Comparison of ENCODE assay signal across 8 cellular contexts in the genomic region with DNA sequence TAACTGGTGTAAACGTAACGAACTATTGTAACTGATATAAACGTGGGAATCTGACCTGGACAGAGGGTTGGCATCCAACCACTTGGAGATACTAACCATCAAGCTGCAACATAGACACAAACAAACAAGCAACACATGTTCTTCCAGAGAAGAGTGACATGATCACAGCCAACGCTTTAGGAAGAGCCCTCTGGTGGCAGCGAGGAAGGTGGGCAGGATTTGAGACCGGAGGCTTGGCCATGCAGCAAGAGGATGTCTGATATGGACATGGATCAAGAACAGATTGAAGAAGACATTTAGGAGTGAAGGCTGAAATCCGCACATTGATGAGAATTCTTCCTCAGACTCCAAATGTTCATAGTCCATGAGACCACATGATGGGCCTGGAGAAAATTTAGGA. TPM values are rescaled to one million over a fixed set of nuclear protein-coding genes. Genes with fewer than 3 reads are reported as not detected.
DNase-seq lines count a peak whose midpoint lies in the region; ATAC-seq, FAIRE-seq and TF ChIP-seq lines count a peak whose summit lies in the region.

No MANE protein-coding gene starts in this region.

- H3K4me1 ChIP-seq in KMS-11 (ENCODE audit: low read depth, poor library complexity, severe bottlenecking) (no peaks in the 10 kb centered on the region), kidney (ENCODE audit: control insufficient read depth in 1 of 2, insufficient read depth in 1 of 2, low read depth in 1 of 2, low read length in 2 of 2) (peaks cover 0 to 4% of the 10 kb centered on the region in 2 donors)

- no peaks in the 10 kb centered on the region for H3K4me1 Mint-ChIP-seq in activated naive CD8-positive, alpha-beta T cell treated with anti-CD3 and anti-CD28 coated beads for 36 hours

- H2AFZ ChIP-seq in KMS-11 (ENCODE audit: low read depth), result no peak overlapping the region

- intact Hi-C loops in kidney (cut with DNase I), result no loop called here

- H3K27ac ChIP-seq in KMS-11, result no peak overlapping the region
- no peak overlapping the region for H3K27ac ChIP-seq in kidney (ENCODE audit: low read depth in 2 of 2, low read length in 2 of 2)

- peaks cover 9% of the 10 kb centered on the region for H3K27me3 Mint-ChIP-seq in activated naive CD8-positive, alpha-beta T cell treated with anti-CD3 and anti-CD28 coated beads for 36 hours

- no peaks in the 10 kb centered on the region for H3K36me3 Mint-ChIP-seq in activated naive CD8-positive, alpha-beta T cell treated with anti-CD3 and anti-CD28 coated beads for 36 hours

- H3K27ac Mint-ChIP-seq in activated naive CD8-positive, alpha-beta T cell treated with anti-CD3 and anti-CD28 coated beads for 36 hours, result no peak overlapping the region

- ATAC-seq in omental fat pad (ENCODE audit: low FRiP score), result no peak

- H3K79me2 ChIP-seq in KMS-11 (ENCODE audit: insufficient read depth, low read depth), result no peaks in the 10 kb centered on the region

- no peaks in the 10 kb centered on the region for H3K27me3 ChIP-seq in KMS-11 (ENCODE audit: insufficient read depth, low read depth)

- no peak overlapping the region for H3K4me3 Mint-ChIP-seq in activated naive CD8-positive, alpha-beta T cell treated with anti-CD3 and anti-CD28 coated beads for 36 hours

- no peaks in the 10 kb centered on the region for H4K20me1 ChIP-seq in KMS-11 (ENCODE audit: insufficient read depth)

- no peak overlapping the region for H3K9ac ChIP-seq in KMS-11
- no peak overlapping the region for H3K9ac ChIP-seq in kidney (ENCODE audit: low read length in 2 of 2)

- H3K9me3 ChIP-seq in kidney (ENCODE audit: control insufficient read depth in 1 of 2, low read length in 2 of 2), result no peaks in the 10 kb centered on the region

- H3K4me3 ChIP-seq in KMS-11 (IDR thresholded peaks at IDR 0.05; ENCODE audit: insufficient read depth, low read depth, low read length), result no peak overlapping the region
- H3K4me3 ChIP-seq in kidney (ENCODE audit: low read length in 2 of 2), result no peak overlapping the region

- H3K36me3 ChIP-seq in KMS-11 (ENCODE audit: insufficient read depth), result no peaks in the 10 kb centered on the region
- no peaks in the 10 kb centered on the region for H3K36me3 ChIP-seq in kidney (ENCODE audit: control insufficient read depth in 1 of 2, insufficient read depth in 2 of 2, low read length in 2 of 2)

- no peaks in the 10 kb centered on the region for H3K9me3 Mint-ChIP-seq in activated naive CD8-positive, alpha-beta T cell treated with anti-CD3 and anti-CD28 coated beads for 36 hours

- no peak overlapping the region for H3K4me2 ChIP-seq in KMS-11

- TF ChIP-seq CTCF in KMS-11 (conservative IDR thresholded peaks at IDR 0.05; ENCODE audit: low read depth, low read length) (0 out of 2 replicates have a peak, but pooled peaks have one; percentile 31), kidney (IDR thresholded peaks at IDR 0.05; ENCODE audit: borderline replicate concordance, extremely low read depth, insufficient read depth) (peak; percentile 50), omental fat pad (IDR thresholded peaks at IDR 0.05) (no peak)

- DNase-seq in DMS114 treated with DMSO at 0.1 percent for 48 hours (lab: John Stamatoyannopoulos, UW; ENCODE audit: unreplicated experiment) (peak; percentile 51), amniotic stem cell (lab: John Stamatoyannopoulos, UW) (peak; percentile 37), kidney (no peak), NCI-H2081 treated with DMSO at 0.1 percent for 48 hours (lab: John Stamatoyannopoulos, UW) (no peak), omental fat pad (ENCODE audit: low spot score) (no peak)
- no peak for DNase-seq in activated naive CD4-positive, alpha-beta T cell (lab: John Stamatoyannopoulos, UW)
- no peak for DNase-seq in activated naive CD8-positive, alpha-beta T cell treated with anti-CD3 and anti-CD28 coated beads for 36 hours

- no peak for FAIRE-seq in kidney (lab: Jason Lieb, UNC)

RNA-seq across cellular contexts. Expression of a gene that starts 40.3 kb away (rescaled TPM):
- total RNA-seq in kidney (61.9 TPM), omental fat pad (10 to 100 TPM; 30.7 to 89.5 (median 53.0) TPM)
- 8.0 TPM for polyA plus RNA-seq in kidney (ENCODE audit: insufficient read depth, low read depth, low replicate concordance)
- 10 to 100 TPM; 30.3 to 33.9 TPM for total RNA-seq in activated naive CD8-positive, alpha-beta T cell treated with anti-CD3 and anti-CD28 coated beads for 36 hours

Comparison
In these comparisons a context has a peak if more than half of its experiments do, and no peak if none do; other contexts are left out.
1. DNase-seq: peak in DMS114 treated with DMSO at 0.1 percent for 48 hours (single experiment) and amniotic stem cell (single experiment); none in kidney (single experiment), NCI-H2081 treated with DMSO at 0.1 percent for 48 hours (single experiment), activated naive CD4-positive, alpha-beta T cell (0 of 4), omental fat pad (single experiment) and activated naive CD8-positive, alpha-beta T cell treated with anti-CD3 and anti-CD28 coated beads for 36 hours (single experiment).
2. CTCF ChIP-seq: peak in KMS-11 (single experiment) and kidney (single experiment); none in omental fat pad (0 of 3).